In the genomic region with DNA sequence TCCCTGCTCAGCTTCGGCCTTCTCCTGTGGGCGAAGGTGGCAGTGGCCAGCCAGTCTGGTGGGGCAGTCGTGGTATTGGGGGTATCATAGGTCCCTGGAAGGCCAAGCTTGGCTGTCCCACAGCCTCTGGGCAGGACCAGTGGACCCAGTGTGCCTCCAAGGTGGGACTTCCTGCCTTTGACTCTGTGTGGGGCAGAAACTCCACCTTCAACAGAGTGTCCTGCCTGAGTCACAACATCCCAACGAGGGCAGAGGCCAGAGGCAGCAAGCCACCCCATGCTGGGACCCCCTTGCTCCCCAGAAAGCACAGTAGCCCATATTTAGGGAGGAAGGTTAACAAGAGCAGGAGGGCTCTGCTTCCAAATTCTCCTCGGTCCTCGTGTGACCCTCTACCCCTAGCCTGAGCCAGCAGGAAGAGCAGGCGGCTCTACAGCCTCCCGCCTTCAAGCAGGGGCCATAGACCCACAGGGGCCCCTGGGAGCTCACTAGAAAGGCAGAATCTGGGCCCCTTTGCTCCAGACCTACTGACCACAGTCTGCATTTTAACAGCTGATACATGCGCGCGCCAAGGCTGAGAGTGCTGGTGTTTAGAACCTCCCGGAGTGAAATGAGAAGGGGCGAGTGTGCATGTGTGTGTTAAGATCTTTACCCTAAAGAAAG, we compare ENCODE assay signal across 21 cellular contexts. TPM values are rescaled to one million over a fixed set of nuclear protein-coding genes. Genes with fewer than 3 reads are reported as not detected.
A peak's percentile ranks its signal among the peaks of the same experiment; 100 is the strongest.
DNase-seq lines count a peak whose midpoint lies in the region; ATAC-seq, FAIRE-seq and TF ChIP-seq lines count a peak whose summit lies in the region.
"Had no signal": no experiment of that assay in that cellular context is flagged by ENCODE, and none has a peak within 500 bp of the region (broad histone marks: within the 10 kb centered on the region; RNA-seq: fewer than 3 reads in every experiment).

No MANE protein-coding gene starts in this region.

- no peaks in the 10 kb centered on the region for H3K9me3 ChIP-seq in SK-N-SH
- no peaks in the 10 kb centered on the region for H3K9me3 ChIP-seq in H1 (ENCODE audit: insufficient read depth in 2 of 2, low read depth in 1 of 2, low read length in 1 of 2)
- no peaks in the 10 kb centered on the region for H3K9me3 ChIP-seq in neuronal stem cell (replicated peaks in 1 of 2; ENCODE audit: control insufficient read depth in 2 of 2, insufficient read depth in 1 of 2, low read depth in 1 of 2, low read length in 2 of 2)
- H3K9me3 ChIP-seq: BLaER1, Caco-2, HAP-1 had no signal

- H2AFZ ChIP-seq in SK-N-SH (ENCODE audit: low read depth) (no peak overlapping the region), H1 (ENCODE audit: low read length) (peak overlapping the region; percentile 72; the same call in 1 of the 2 replicates), neuronal stem cell (ENCODE audit: low read length) (no peak overlapping the region)
- H2AFZ ChIP-seq: GM23248 had no signal

- H2BK5ac ChIP-seq in H1 (ENCODE audit: low read depth, low read length) = no peak overlapping the region
- H2BK5ac ChIP-seq in neuronal stem cell (ENCODE audit: low read length) = no peak overlapping the region

- H3K56ac ChIP-seq in H1 (replicated peaks; ENCODE audit: insufficient read length, low read depth, low read length) = no peak overlapping the region

- CTCF ChIA-PET in SK-N-SH (lab: Yijun Ruan, JAX) = no interaction called here
- CTCF ChIA-PET in H1 (lab: Charles Lee; ENCODE audit: partially characterized antibody) = interaction anchor here (0.6 to 1.0 kb wide), 2 partner anchors 156 to 1088 kb away, joined by 3 to 4 read pairs; no protein-coding TSS in a partner anchor

- no peak for TF ChIP-seq POLR2A in H1 (IDR thresholded peaks at IDR 0.05; ENCODE audit: control extremely low read depth in 1 of 2, low read depth in 2 of 2, low read length in 2 of 2)

- TF ChIP-seq CTCF in SK-N-SH (IDR thresholded peaks at IDR 0.05) (no peak), H1 (IDR thresholded peaks at IDR 0.05; ENCODE audit: control extremely low read depth in 1 of 3, insufficient read depth in 1 of 3, low read depth in 1 of 3, low read length in 3 of 3) (no peak)

- no peaks in the 10 kb centered on the region for H3K79me1 ChIP-seq in H1 (ENCODE audit: low read depth, low read length)
- H3K79me1 ChIP-seq in neuronal stem cell (ENCODE audit: low read depth, low read length) = no peaks in the 10 kb centered on the region

- H3K23ac ChIP-seq in H1 (ENCODE audit: insufficient read length) = no peak overlapping the region
- no peak overlapping the region for H3K23ac ChIP-seq in neuronal stem cell (ENCODE audit: low read depth, low read length, poor library complexity)

- ATAC-seq in SK-N-SH treated with all-trans-retinoic acid at 6 μM for 48 hours (no peak), HG02571 (IDR thresholded peaks at IDR 0.05; ENCODE audit: unreplicated experiment) (no peak), HG03520 (IDR thresholded peaks at IDR 0.05; ENCODE audit: unreplicated experiment) (no peak)
- ATAC-seq: CD8-positive, alpha-beta T cell had no signal

- H3K18ac ChIP-seq in H1 (ENCODE audit: extremely low read depth, low read length) (no peak overlapping the region), neuronal stem cell (ENCODE audit: low read length) (peak overlapping the region; percentile 18)

- H3K14ac ChIP-seq in H1 (ENCODE audit: insufficient read length) = no peak overlapping the region
- H3K14ac ChIP-seq in neuronal stem cell (ENCODE audit: low read length) = no peak overlapping the region

- no peak overlapping the region for H4K91ac ChIP-seq in H1 (replicated peaks; ENCODE audit: insufficient read length, low read length)
- H4K91ac ChIP-seq in neuronal stem cell (ENCODE audit: low read depth, low read length, poor library complexity) = no peak overlapping the region

- H2BK15ac ChIP-seq in H1 (ENCODE audit: low read length) (no peak overlapping the region), neuronal stem cell (ENCODE audit: low read length) (peak overlapping the region; percentile 70)

- H3K9me2 ChIP-seq in SK-N-SH = no peaks in the 10 kb centered on the region

- H3K9ac ChIP-seq in SK-N-SH (no peak overlapping the region), H1 (replicated peaks in 1 of 4; ENCODE audit: extremely low read depth in 1 of 4, low read depth in 3 of 4, low read length in 3 of 4) (no peak overlapping the region), neuronal stem cell (ENCODE audit: low read depth, low read length, poor library complexity) (no peak overlapping the region)
- H3K9ac ChIP-seq: BLaER1, GM23248 had no signal

- no peak for FAIRE-seq in H1 (lab: Jason Lieb, UNC)
- FAIRE-seq: A204.1, G401.6, GM12892, H54 had no signal

- no peaks in the 10 kb centered on the region for H3K23me2 ChIP-seq in H1 (ENCODE audit: low read depth, low read length)

- H2BK120ac ChIP-seq in H1 (replicated peaks; ENCODE audit: low read depth, low read length) = no peak overlapping the region
- no peak overlapping the region for H2BK120ac ChIP-seq in neuronal stem cell (ENCODE audit: low read depth, low read length)

- H3F3A ChIP-seq in SK-N-SH (replicated peaks; ENCODE audit: insufficient read depth) = no peaks in the 10 kb centered on the region

- H4K20me1 ChIP-seq in SK-N-SH (ENCODE audit: insufficient read depth) (no peaks in the 10 kb centered on the region), H1 (replicated peaks in 1 of 2; ENCODE audit: control insufficient read depth in 1 of 2, insufficient read depth in 2 of 2, low read length in 2 of 2) (no peaks in the 10 kb centered on the region)
- H4K20me1 ChIP-seq: BLaER1 had no signal

- H3K36me3 ChIP-seq in SK-N-SH (replicated peaks in 1 of 2; ENCODE audit: control insufficient read depth in 1 of 2, insufficient read depth in 2 of 2, low read length in 1 of 2) (no peaks in the 10 kb centered on the region), H1 (ENCODE audit: control insufficient read depth in 2 of 4, insufficient read depth in 4 of 4, low read length in 3 of 4) (no peaks in the 10 kb centered on the region), neuronal stem cell (replicated peaks in 1 of 2; ENCODE audit: control insufficient read depth in 2 of 2, insufficient read depth in 2 of 2, low read length in 2 of 2) (no peaks in the 10 kb centered on the region)
- H3K36me3 ChIP-seq: BLaER1, HAP-1 had no signal

- no peak overlapping the region for H4K5ac ChIP-seq in H1 (ENCODE audit: insufficient read length, low read depth, low read length)

- no peak overlapping the region for H2BK12ac ChIP-seq in H1 (ENCODE audit: low read depth, low read length)
- H2BK12ac ChIP-seq in neuronal stem cell (ENCODE audit: low read length) = no peak overlapping the region

- H3K4me2 ChIP-seq in SK-N-SH (no peak overlapping the region), H1 (ENCODE audit: insufficient read depth in 1 of 2, low read depth in 2 of 2, low read length in 2 of 2) (no peak overlapping the region), neuronal stem cell (ENCODE audit: insufficient read depth, low read length, poor library complexity, severe bottlenecking) (no peak overlapping the region)
- H3K4me2 ChIP-seq: BLaER1 had no signal

- peaks cover 0 to 3% of the 10 kb centered on the region in 2 experiments; a peak in 1 of 4 replicates for H3K4me1 ChIP-seq in SK-N-SH (ENCODE audit: control insufficient read depth in 1 of 2, insufficient read depth in 2 of 2, low read depth in 1 of 2, low read length in 1 of 2)
- H3K4me1 ChIP-seq in H1 (replicated peaks in 1 of 4; ENCODE audit: control insufficient read depth in 3 of 4, insufficient read depth in 4 of 4, low read length in 3 of 4) = peaks cover 0 to 22% (median 10%) of the 10 kb centered on the region in 4 experiments; a peak in 6 of 7 replicates
- H3K4me1 ChIP-seq in neuronal stem cell (ENCODE audit: control insufficient read depth in 2 of 2, insufficient read depth in 1 of 2, low read depth in 1 of 2, low read length in 2 of 2) = peaks cover 7 to 22% of the 10 kb centered on the region in 2 donors
- H3K4me1 ChIP-seq: Caco-2, HAP-1 had no signal

- DNase-seq in SK-N-SH (peak; percentile 14), H1 (ENCODE audit: low read depth in 1 of 2, low spot score in 2 of 2) (no peak), neuronal stem cell (ENCODE audit: low spot score) (no peak), NCI-H146 treated with DMSO at 0.1 percent for 48 hours (lab: John Stamatoyannopoulos, UW; ENCODE audit: unreplicated experiment) (no peak)
- DNase-seq: Caco-2; CD4-positive, CD25-positive, alpha-beta regulatory T cell; CD8-positive, alpha-beta T cell; DMS153; DND-41; GM23248; HFFc6 had no signal

- H3K4ac ChIP-seq in H1 (replicated peaks; ENCODE audit: insufficient read length, low read depth, low read length) = no peak overlapping the region
- no peak overlapping the region for H3K4ac ChIP-seq in neuronal stem cell (ENCODE audit: low read length)

- no peak for TF ChIP-seq EP300 in SK-N-SH (IDR thresholded peaks at IDR 0.05; ENCODE audit: borderline replicate concordance in 1 of 2, low read depth in 1 of 2, low read length in 1 of 2)
- no peak for TF ChIP-seq EP300 in H1 (IDR thresholded peaks at IDR 0.05; ENCODE audit: borderline replicate concordance in 1 of 2, low read depth in 2 of 2, low read length in 2 of 2)

- no peak overlapping the region for H4K8ac ChIP-seq in H1 (ENCODE audit: extremely low read depth, insufficient read depth, low read length)
- no peak overlapping the region for H4K8ac ChIP-seq in neuronal stem cell (ENCODE audit: low read depth, low read length)

- POLR2A ChIA-PET in SK-N-SH (lab: Yijun Ruan, JAX) = no interaction called here
- POLR2A ChIA-PET in H1 (lab: Charles Lee; ENCODE audit: partially characterized antibody) = interaction anchor here (0.8 to 1.6 kb wide), 2 partner anchors 95 to 154 kb away, joined by 3 to 4 read pairs; no protein-coding TSS in a partner anchor

- no peaks in the 10 kb centered on the region for H3K79me2 ChIP-seq in SK-N-SH (ENCODE audit: insufficient read depth)
- H3K79me2 ChIP-seq in H1 (ENCODE audit: control insufficient read depth in 1 of 2, insufficient read depth in 2 of 2, low read length in 2 of 2) = no peaks in the 10 kb centered on the region

- H3K27me3 ChIP-seq in SK-N-SH (ENCODE audit: insufficient read depth) (no peaks in the 10 kb centered on the region), H1 (replicated peaks in 1 of 4; ENCODE audit: control insufficient read depth in 3 of 4, extremely low read depth in 1 of 4, insufficient read depth in 3 of 4, low read length in 3 of 4) (no peaks in the 10 kb centered on the region), neuronal stem cell (ENCODE audit: control insufficient read depth in 3 of 3, insufficient read depth in 3 of 3, low read depth in 1 of 3, low read length in 3 of 3) (peaks cover 0 to 10% (median 0%) of the 10 kb centered on the region in 3 experiments)
- H3K27me3 ChIP-seq: BLaER1 had no signal

- H3K4me3 ChIP-seq in SK-N-SH (ENCODE audit: low read depth in 2 of 2, low read length in 1 of 2) = no peak overlapping the region
- H3K4me3 ChIP-seq in H1 (ENCODE audit: extremely low read depth in 1 of 4, insufficient read depth in 2 of 4, low read depth in 3 of 4, low read length in 4 of 4) = no peak overlapping the region
- no peak overlapping the region for H3K4me3 ChIP-seq in neuronal stem cell (ENCODE audit: low read length in 2 of 2)
- H3K4me3 ChIP-seq: BLaER1, GM23248, HAP-1 had no signal

- 75% methylated on average over 9 of the region's 13 CpGs for WGBS in SK-N-SH (ENCODE audit: low lambda C conversion rate)
- 84% methylated on average over 13 of the region's 13 CpGs; no CpG with 5 or more reads in 1 of the 2 experiments for WGBS in H1 (ENCODE audit: extremely low coverage in 1 of 2, insufficient coverage in 1 of 2, insufficient read length in 1 of 2, insufficient replicate concordance in 2 of 2, low coverage in 1 of 2, low lambda C conversion rate in 2 of 2, missing lambda C conversion rate in 1 of 2), 2 experiments
- no CpG with 5 or more reads among the region's 13 CpGs for WGBS in neuronal stem cell (ENCODE audit: extremely low coverage in 2 of 2, insufficient read length in 2 of 2, insufficient replicate concordance in 1 of 2), 2 donors

- no peak overlapping the region for H2BK20ac ChIP-seq in H1 (ENCODE audit: low read length)

- TF ChIP-seq RAD21 in SK-N-SH (IDR thresholded peaks at IDR 0.05; ENCODE audit: low read length) = no peak
- TF ChIP-seq RAD21 in H1 (IDR thresholded peaks at IDR 0.05 in 1 of 2, conservative IDR thresholded peaks at IDR 0.05 in 1 of 2; ENCODE audit: low read depth in 2 of 2, low read length in 2 of 2) = no peak

- H3K27ac ChIP-seq in SK-N-SH (ENCODE audit: low read depth in 2 of 2, low read length in 1 of 2) (no peak overlapping the region), H1 (ENCODE audit: low read depth, low read length) (no peak overlapping the region), neuronal stem cell (replicated peaks; ENCODE audit: low read length) (no peak overlapping the region)
- H3K27ac ChIP-seq: 22Rv1, BLaER1, GM23248 had no signal

- H2AK5ac ChIP-seq in H1 (ENCODE audit: low read depth, low read length) = no peak overlapping the region
- H2AK5ac ChIP-seq in neuronal stem cell (ENCODE audit: low read depth, low read length) = peak overlapping the region; percentile 82

RNA-seq across cellular contexts. Expression of gene FUBP3, which starts 51.6 kb away (rescaled TPM):
- 55.1 and 58.3 TPM in 2 replicates for polyA plus RNA-seq in SK-N-SH (2012; rRNA removed)
- polyA plus RNA-seq in SK-N-SH (2012; cell fraction: cytosol; rRNA removed) = 46.3 and 50.3 TPM in 2 replicates
- 115 and 117 TPM in 2 replicates for polyA plus RNA-seq in SK-N-SH (2012; cell fraction: nucleus; rRNA removed)
- 70.1 and 76.4 TPM in 2 replicates for total RNA-seq in H1 (2021; fragmentation: NEBNext Ultra II Directional; extraction: Animal tissue kit (Norgen Biotek cat#: 25700))
- polyA plus RNA-seq in H1 (2011; rRNA removed) = 23.7 and 31.2 TPM in 2 replicates
- 38.6 TPM for polyA plus RNA-seq in H1 (2011; cell fraction: cytosol; rRNA removed)
- polyA plus RNA-seq in H1 (2011; cell fraction: nucleus; rRNA removed) = 83.6 TPM
- polyA plus RNA-seq in H1 (2012, experiment 1 of 2) = 56.5 to 87.8 TPM (median 61.8 TPM) in 4 replicates
- 8.9 TPM for polyA plus RNA-seq in H1 (2012, experiment 2 of 2)
- 34.5 TPM for polyA plus RNA-seq in H1 (2013, experiment 1 of 2)
- polyA plus RNA-seq in H1 (2013, experiment 2 of 2) = 34.2 TPM
- polyA minus RNA-seq in H1 (2011; rRNA and poly(A)+ RNA removed) = 34.3 and 44.6 TPM in 2 replicates
- 91.9 TPM for polyA minus RNA-seq in H1 (2011; cell fraction: cytosol; rRNA and poly(A)+ RNA removed)
- polyA minus RNA-seq in H1 (2011; cell fraction: nucleus; rRNA and poly(A)+ RNA removed) = 43.3 TPM
- 34.2 TPM for polyA plus RNA-seq in neuronal stem cell (2013, experiment 1 of 2)
- 35.1 TPM for polyA plus RNA-seq in neuronal stem cell (2013, experiment 2 of 2)
